In the genomic region with DNA sequence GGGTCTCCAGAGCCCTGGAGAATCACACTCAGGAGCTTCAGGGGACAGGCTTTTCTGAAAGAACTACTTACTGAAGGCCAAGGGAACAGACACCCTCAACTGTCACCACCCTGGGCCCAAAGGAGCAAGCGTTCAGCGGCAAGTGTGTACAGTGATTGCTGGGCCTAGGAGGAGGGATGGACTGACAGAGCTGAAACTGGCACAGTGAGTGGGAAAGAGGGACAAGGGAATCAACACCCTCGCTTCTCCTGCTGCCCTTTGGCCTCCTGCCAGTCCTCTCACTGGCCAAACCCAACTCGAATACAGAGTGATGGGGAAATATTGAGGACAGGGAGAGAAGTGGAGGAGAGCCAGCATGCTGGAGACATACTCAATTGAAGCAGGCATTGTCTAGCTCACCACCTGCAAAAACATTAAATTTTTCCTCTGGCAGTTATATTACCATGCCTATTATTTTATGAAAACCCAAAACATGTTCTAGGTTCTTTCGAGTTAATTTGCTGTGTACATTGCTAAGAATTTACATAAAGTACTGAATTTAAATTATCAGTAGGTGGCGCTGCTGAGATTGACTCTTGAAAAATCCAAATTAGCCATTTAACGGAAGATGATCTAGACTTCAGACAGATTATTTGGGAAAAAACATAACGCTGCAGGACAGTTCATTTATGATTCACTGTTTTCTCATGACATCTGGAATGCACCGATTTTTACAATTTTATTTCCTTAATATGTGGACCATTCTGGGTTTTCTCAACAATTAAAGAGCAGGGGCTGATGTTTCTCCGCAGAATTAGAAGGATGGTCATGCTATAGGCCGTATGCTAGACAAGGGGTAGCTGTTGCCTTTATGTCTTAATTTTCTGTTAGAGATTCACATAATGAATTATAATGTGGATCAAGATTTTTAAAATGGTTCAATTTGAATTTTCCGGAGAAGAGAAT, we compare ENCODE assay signal across 8 cellular contexts. TPM values are rescaled to one million over a fixed set of nuclear protein-coding genes. Genes with fewer than 3 reads are reported as not detected.
DNase-seq lines count a peak whose midpoint lies in the region; ATAC-seq and TF ChIP-seq lines count a peak whose summit lies in the region.

No MANE protein-coding gene starts in this region.

- H3K4me3 ChIP-seq in CD8-positive, alpha-beta T cell (ENCODE audit: low read depth, low read length): no peak overlapping the region
- no peak overlapping the region for H3K4me3 ChIP-seq in HCT116 (replicated peaks in 1 of 2; ENCODE audit: low read depth in 1 of 2, low read length in 2 of 2)

- H3K4me3 Mint-ChIP-seq in CD8-positive, alpha-beta T cell: no peak overlapping the region

- no peaks in the 10 kb centered on the region for H3K36me3 ChIP-seq in CD8-positive, alpha-beta T cell (ENCODE audit: insufficient read depth, low read length)
- no peaks in the 10 kb centered on the region for H3K36me3 ChIP-seq in HCT116 (ENCODE audit: control insufficient read depth in 1 of 2, insufficient read depth in 2 of 2, low read length in 2 of 2)

- H3K27ac Mint-ChIP-seq in CD8-positive, alpha-beta T cell: no peak overlapping the region

- peak; percentile 85 for TF ChIP-seq CTCF in CD8-positive, alpha-beta T cell (IDR thresholded peaks at IDR 0.05)
- peak; percentile 34 to 79 (median 47); a peak in 4 of 6 replicates for TF ChIP-seq CTCF in HCT116 (IDR thresholded peaks at IDR 0.05 in 2 of 3, conservative IDR thresholded peaks at IDR 0.05 in 1 of 3; ENCODE audit: borderline replicate concordance in 1 of 3, insufficient read depth in 1 of 3, low read depth in 2 of 3, low read length in 2 of 3)
- TF ChIP-seq CTCF in foreskin keratinocyte (conservative IDR thresholded peaks at IDR 0.05): peak; percentile 82

- BruUV-seq in HCT116 (replicated peaks; lab: Mats Ljungman, UMichigan): no TSS peak

- no peak overlapping the region for H3K9ac ChIP-seq in HCT116 (ENCODE audit: low read length)

- ATAC-seq in CD8-positive, alpha-beta T cell: no peak
- ATAC-seq in HCT116 (peak; percentile 57), SK-N-SH treated with all-trans-retinoic acid at 6 μM for 48 hours (peak; percentile 74), foreskin keratinocyte (peak; percentile 61), HG03439 (IDR thresholded peaks at IDR 0.05; ENCODE audit: unreplicated experiment) (no peak), HG03108 (IDR thresholded peaks at IDR 0.05; ENCODE audit: unreplicated experiment) (no peak)

- H2AFZ ChIP-seq in HCT116 (ENCODE audit: low read depth, low read length, poor library complexity, severe bottlenecking): no peak overlapping the region

- intact Hi-C loops in CD8-positive, alpha-beta T cell (cut with DNase I, micrococcal nuclease): no loop called here
- intact Hi-C loops in HCT116 (cut with micrococcal nuclease): no loop called here

- no peaks in the 10 kb centered on the region for H3K9me2 ChIP-seq in HCT116 (ENCODE audit: insufficient read depth)

- no peaks in the 10 kb centered on the region for H3K27me3 ChIP-seq in CD8-positive, alpha-beta T cell (ENCODE audit: insufficient read depth, low read length)
- H3K27me3 ChIP-seq in HCT116 (ENCODE audit: insufficient read depth, low read length): no peaks in the 10 kb centered on the region
- H3K27me3 ChIP-seq in foreskin keratinocyte: no peaks in the 10 kb centered on the region

- peaks cover 2% of the 10 kb centered on the region for H3K4me1 Mint-ChIP-seq in CD8-positive, alpha-beta T cell (ENCODE audit: low read depth)

- H3K9me3 Mint-ChIP-seq in CD8-positive, alpha-beta T cell: no peaks in the 10 kb centered on the region

- no peak overlapping the region for H3K27ac ChIP-seq in CD8-positive, alpha-beta T cell (ENCODE audit: low read depth, low read length)
- no peak overlapping the region for H3K27ac ChIP-seq in HCT116 (ENCODE audit: low read depth, low read length)
- no peak overlapping the region for H3K27ac ChIP-seq in foreskin keratinocyte

- CTCF ChIA-PET in CD8-positive, alpha-beta T cell (lab: Charles Lee): interaction anchor here (0.5 to 2.2 kb wide), 14 partner anchors 8 to 1001 kb away, joined by 3 to 7 read pairs (median 4); no protein-coding TSS in a partner anchor
- CTCF ChIA-PET in HCT116 (lab: Charles Lee): no interaction called here

- H3K36me3 Mint-ChIP-seq in CD8-positive, alpha-beta T cell: no peaks in the 10 kb centered on the region

- no peaks in the 10 kb centered on the region for H3K4me1 ChIP-seq in CD8-positive, alpha-beta T cell (ENCODE audit: insufficient read depth, low read length)
- H3K4me1 ChIP-seq in HCT116 (ENCODE audit: control insufficient read depth in 1 of 2, insufficient read depth in 2 of 2, low read length in 2 of 2): no peaks in the 10 kb centered on the region
- no peaks in the 10 kb centered on the region for H3K4me1 ChIP-seq in foreskin keratinocyte

- no peak for TF ChIP-seq POLR2A in HCT116 (IDR thresholded peaks at IDR 0.05; ENCODE audit: borderline replicate concordance, extremely low read depth, insufficient read depth, insufficient read length)

- no peaks in the 10 kb centered on the region for H3K9me3 ChIP-seq in CD8-positive, alpha-beta T cell (ENCODE audit: low read length)
- H3K9me3 ChIP-seq in HCT116 (ENCODE audit: control insufficient read depth in 1 of 2, insufficient read depth in 1 of 2, low read depth in 1 of 2, low read length in 2 of 2): no peaks in the 10 kb centered on the region

- POLR2A ChIA-PET in CD8-positive, alpha-beta T cell (lab: Charles Lee): no interaction called here
- POLR2A ChIA-PET in HCT116 (lab: Charles Lee): no interaction called here

- no peaks in the 10 kb centered on the region for H4K20me1 ChIP-seq in HCT116 (ENCODE audit: insufficient read depth)

- RAD21 ChIA-PET in HCT116 (lab: Charles Lee; ENCODE audit: low non-redundant PET in 1 of 2, low total read pairs in 2 of 2, uncharacterized antibody in 2 of 2, unreplicated experiment in 2 of 2): no interaction called here

- TF ChIP-seq RAD21 in HCT116 (IDR thresholded peaks at IDR 0.05; ENCODE audit: low read depth): peak; percentile 46

- no peak for DNase-seq in CD8-positive, alpha-beta T cell
- no peak for DNase-seq in HCT116 (ENCODE audit: low read depth, low spot score)
- DNase-seq in foreskin keratinocyte: peak in 1 of 2 donors; percentile 23
- peak; percentile 40 for DNase-seq in renal cortical epithelial cell (ENCODE audit: low read depth)
- no peak for DNase-seq in activated effector memory CD4-positive, alpha-beta T cell treated with Interleukin-2 at 50 U/mL for 16 hours

- no peaks in the 10 kb centered on the region for H3K79me2 ChIP-seq in HCT116 (ENCODE audit: insufficient read depth, low read length)

- H3K27me3 Mint-ChIP-seq in CD8-positive, alpha-beta T cell (ENCODE audit: low read depth): no peaks in the 10 kb centered on the region

- H3K4me2 ChIP-seq in HCT116 (ENCODE audit: low read length): no peak overlapping the region

TF ChIP-seq in HCT116, 20 proteins besides CTCF, POLR2A, EP300 and RAD21 (continues in another document):
- TF ChIP-seq SIN3A (IDR thresholded peaks at IDR 0.05; ENCODE audit: low read depth): no peak

TF ChIP-seq in SK-N-SH treated with all-trans-retinoic acid at 6 μM for 48 hours, 23 proteins besides CTCF, POLR2A, EP300 and RAD21 (continues in another document):
- TF ChIP-seq PATZ1 (CRISPR knock-in tag; IDR thresholded peaks at IDR 0.05; ENCODE audit: borderline replicate concordance) (no peak), TCF4 (CRISPR knock-in tag; IDR thresholded peaks at IDR 0.05; ENCODE audit: borderline replicate concordance) (no peak), TSHZ2 (CRISPR knock-in tag; IDR thresholded peaks at IDR 0.05) (no peak), ESRRG (CRISPR knock-in tag; IDR thresholded peaks at IDR 0.05) (no peak), ZNF70 (CRISPR knock-in tag; IDR thresholded peaks at IDR 0.05) (no peak), ZNF565 (CRISPR knock-in tag; conservative IDR thresholded peaks at IDR 0.05; ENCODE audit: low read depth) (no peak), RARB (CRISPR knock-in tag; IDR thresholded peaks at IDR 0.05) (no peak)

RNA-seq across cellular contexts. Expression of gene TMEM236, which starts 14.7 kb away (rescaled TPM):
- not detected for total RNA-seq in CD8-positive, alpha-beta T cell
- total RNA-seq in HCT116 (2021; ENCODE audit: unreplicated experiment): 0.07 TPM
- 0.03 TPM in 1 of 2 replicates, not detected in the other for polyA plus RNA-seq in HCT116 (2012)
- total RNA-seq in foreskin keratinocyte: 0.63 TPM in 1 of 2 replicates, not detected in the other
- polyA plus RNA-seq in foreskin keratinocyte: 0.26 TPM in 1 of 2 replicates, not detected in the other
- total RNA-seq in renal cortical epithelial cell: 0.10 TPM in 1 of 2 replicates, not detected in the other

Comparison
In these comparisons a context has a peak if more than half of its experiments do, and no peak if none do; other contexts are left out.
1. ATAC-seq: peak in HCT116 (single experiment), SK-N-SH treated with all-trans-retinoic acid at 6 μM for 48 hours (single experiment) and foreskin keratinocyte (single experiment); none in CD8-positive, alpha-beta T cell (single experiment), HG03439 (single experiment) and HG03108 (single experiment).
2. Peak in every context shown above with its lines, with median percentiles within 50 percentile points of each other: CTCF ChIP-seq.